11 cellular contexts compared by ENCODE assay signal in the genomic region with DNA sequence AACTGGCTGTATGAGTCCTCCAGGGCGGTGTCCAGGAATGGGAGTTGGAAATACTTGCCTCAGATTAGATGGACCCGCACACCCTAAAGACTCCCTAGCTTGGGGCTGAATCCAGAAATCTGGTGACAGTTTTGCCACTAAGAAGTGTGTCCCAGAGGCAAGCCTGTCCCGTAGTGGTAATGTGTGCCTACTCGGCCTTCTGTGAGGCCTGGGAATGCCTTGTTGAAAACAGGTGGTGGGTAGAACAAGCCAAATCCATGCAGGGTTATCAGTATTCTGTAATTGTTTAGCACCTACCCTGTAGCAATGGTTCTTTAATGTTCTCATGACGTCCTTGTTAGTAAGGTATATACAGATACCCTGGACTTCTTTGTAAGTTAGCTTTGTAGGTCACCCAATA. TPM values are rescaled to one million over a fixed set of nuclear protein-coding genes. Genes with fewer than 3 reads are reported as not detected.
DNase-seq lines count a peak whose midpoint lies in the region; ATAC-seq and TF ChIP-seq lines count a peak whose summit lies in the region.
"Had no signal": no experiment of that assay in that cellular context is flagged by ENCODE, and none has a peak within 500 bp of the region (broad histone marks: within the 10 kb centered on the region; RNA-seq: fewer than 3 reads in every experiment).

No MANE protein-coding gene starts in this region.

- H3K9me2 ChIP-seq in SU-DHL-6 (replicated peaks; ENCODE audit: insufficient read depth, low read length) (no peaks in the 10 kb centered on the region), hepatocyte (replicated peaks; ENCODE audit: insufficient read depth) (no peaks in the 10 kb centered on the region)

- H3K9me3 Mint-ChIP-seq in activated CD4-positive, alpha-beta T cell treated with anti-CD3 and anti-CD28 coated beads for 36 hours (ENCODE audit: low read depth) = no peaks in the 10 kb centered on the region
- no peaks in the 10 kb centered on the region for H3K9me3 Mint-ChIP-seq in stimulated activated effector memory CD8-positive, alpha-beta T cell treated with anti-CD3 and anti-CD28 coated beads, Interleukin-12 subunit alpha, Interleukin-12 subunit beta, amount 100 ng/mL, for 72 hours

- H3K79me2 ChIP-seq in SU-DHL-6 (ENCODE audit: insufficient read depth, low read length) = no peaks in the 10 kb centered on the region
- peaks cover 30% of the 10 kb centered on the region for H3K79me2 ChIP-seq in hepatocyte

- POLR2A ChIA-PET in activated CD4-positive, alpha-beta T cell treated with anti-CD3 and anti-CD28 coated beads for 36 hours (lab: Charles Lee) = interaction anchor here (0.6 to 1.0 kb wide), 3 partner anchors 10 to 926 kb away, joined by 3 to 7 read pairs (median 3); no protein-coding TSS in a partner anchor

- ATAC-seq in activated CD4-positive, alpha-beta T cell treated with anti-CD3 and anti-CD28 coated beads for 36 hours = no peak
- no peak for ATAC-seq in stimulated activated effector memory CD8-positive, alpha-beta T cell treated with anti-CD3 and anti-CD28 coated beads, Interleukin-12 subunit alpha, Interleukin-12 subunit beta, amount 100 ng/mL, for 72 hours
- ATAC-seq in HG03565 (IDR thresholded peaks at IDR 0.05; ENCODE audit: unreplicated experiment) (no peak), HG02759 (IDR thresholded peaks at IDR 0.05; ENCODE audit: unreplicated experiment) (no peak)

- H3K4me1 Mint-ChIP-seq in activated CD4-positive, alpha-beta T cell treated with anti-CD3 and anti-CD28 coated beads for 36 hours = peaks cover 49% of the 10 kb centered on the region
- peaks cover 15% of the 10 kb centered on the region for H3K4me1 Mint-ChIP-seq in stimulated activated effector memory CD8-positive, alpha-beta T cell treated with anti-CD3 and anti-CD28 coated beads, Interleukin-12 subunit alpha, Interleukin-12 subunit beta, amount 100 ng/mL, for 72 hours

- H2AFZ ChIP-seq in SU-DHL-6 (ENCODE audit: low read depth, low read length, severe bottlenecking) = no peak overlapping the region
- no peak overlapping the region for H2AFZ ChIP-seq in hepatocyte

- H3K4me3 ChIP-seq in SU-DHL-6 (ENCODE audit: insufficient read depth, low read length, poor library complexity, severe bottlenecking) (no peak overlapping the region), hepatocyte (no peak overlapping the region)

- H3K36me3 ChIP-seq in SU-DHL-6 (ENCODE audit: low read length) (no peaks in the 10 kb centered on the region), hepatocyte (replicated peaks; ENCODE audit: insufficient read depth, low read depth) (no peaks in the 10 kb centered on the region)

- peak overlapping the region; percentile 3 for H3K27ac Mint-ChIP-seq in activated CD4-positive, alpha-beta T cell treated with anti-CD3 and anti-CD28 coated beads for 36 hours
- no peak overlapping the region for H3K27ac Mint-ChIP-seq in stimulated activated effector memory CD8-positive, alpha-beta T cell treated with anti-CD3 and anti-CD28 coated beads, Interleukin-12 subunit alpha, Interleukin-12 subunit beta, amount 100 ng/mL, for 72 hours

- peak overlapping the region; percentile 84 for H3K4me3 Mint-ChIP-seq in activated CD4-positive, alpha-beta T cell treated with anti-CD3 and anti-CD28 coated beads for 36 hours
- H3K4me3 Mint-ChIP-seq in stimulated activated effector memory CD8-positive, alpha-beta T cell treated with anti-CD3 and anti-CD28 coated beads, Interleukin-12 subunit alpha, Interleukin-12 subunit beta, amount 100 ng/mL, for 72 hours = peak overlapping the region; percentile 76

- intact Hi-C loops in activated CD4-positive, alpha-beta T cell treated with anti-CD3 and anti-CD28 coated beads for 36 hours (cut with DNase I, micrococcal nuclease) = loop anchor here in 1 of 2 experiments (2.0 kb wide), 1 partner anchor 41 kb away; no protein-coding TSS in a partner anchor

- no peak for DNase-seq in activated CD4-positive, alpha-beta T cell treated with anti-CD3 and anti-CD28 coated beads for 36 hours
- DNase-seq in activated CD4-positive, alpha-beta T cell treated with anti-CD3 and anti-CD28 coated beads for 1 hour = no peak
- DNase-seq in hepatocyte (ENCODE audit: low spot score) (no peak), SIG-M5 (lab: John Stamatoyannopoulos, UW) (no peak)
- no peak for DNase-seq in stimulated activated effector memory CD8-positive, alpha-beta T cell treated with anti-CD3 and anti-CD28 coated beads, Interleukin-12 subunit alpha, Interleukin-12 subunit beta, amount 100 ng/mL, for 72 hours (ENCODE audit: low spot score in 2 of 2)
- DNase-seq: KBM-7; NCI-H2171; stimulated activated naive CD4-positive, alpha-beta T cell had no signal

- CTCF ChIA-PET in activated CD4-positive, alpha-beta T cell treated with anti-CD3 and anti-CD28 coated beads for 36 hours (lab: Charles Lee) = no interaction called here

- H3K4me2 ChIP-seq in SU-DHL-6 (ENCODE audit: low read depth, low read length, poor library complexity, severe bottlenecking) (peak overlapping the region; percentile 91), hepatocyte (peak overlapping the region; percentile 88)

- H3K9me3 ChIP-seq in SU-DHL-6 (ENCODE audit: insufficient read depth, low read length) (no peaks in the 10 kb centered on the region), hepatocyte (ENCODE audit: low read depth) (no peaks in the 10 kb centered on the region)

- H3F3A ChIP-seq in SU-DHL-6 (ENCODE audit: insufficient read depth) = no peaks in the 10 kb centered on the region

- no peaks in the 10 kb centered on the region for H3K27me3 ChIP-seq in SU-DHL-6 (ENCODE audit: low read length)
- no peaks in the 10 kb centered on the region for H3K27me3 ChIP-seq in hepatocyte

- H4K20me1 ChIP-seq in SU-DHL-6 (ENCODE audit: low read depth, low read length) (no peaks in the 10 kb centered on the region), hepatocyte (ENCODE audit: insufficient read depth, poor library complexity, severe bottlenecking) (no peaks in the 10 kb centered on the region)

- no peaks in the 10 kb centered on the region for H3K27me3 Mint-ChIP-seq in activated CD4-positive, alpha-beta T cell treated with anti-CD3 and anti-CD28 coated beads for 36 hours

- peaks cover 10% of the 10 kb centered on the region for H3K36me3 Mint-ChIP-seq in activated CD4-positive, alpha-beta T cell treated with anti-CD3 and anti-CD28 coated beads for 36 hours (ENCODE audit: low read depth)
- no peaks in the 10 kb centered on the region for H3K36me3 Mint-ChIP-seq in stimulated activated effector memory CD8-positive, alpha-beta T cell treated with anti-CD3 and anti-CD28 coated beads, Interleukin-12 subunit alpha, Interleukin-12 subunit beta, amount 100 ng/mL, for 72 hours

- H3K9ac ChIP-seq in SU-DHL-6 (ENCODE audit: low read length) = no peak overlapping the region

- TF ChIP-seq CTCF in SU-DHL-6 (IDR thresholded peaks at IDR 0.05; ENCODE audit: insufficient read depth, low read length, poor library complexity, severe bottlenecking) (no peak), hepatocyte (IDR thresholded peaks at IDR 0.05; ENCODE audit: poor library complexity) (no peak)

- 90% methylated on average over 5 of the region's 5 CpGs for WGBS in hepatocyte (ENCODE audit: low lambda C conversion rate, missing lambda C conversion rate)

- H3K27ac ChIP-seq in SU-DHL-6 (ENCODE audit: low read depth, low read length) (no peak overlapping the region), hepatocyte (peak overlapping the region; percentile 97)

- peaks cover 50% of the 10 kb centered on the region for H3K4me1 ChIP-seq in hepatocyte (ENCODE audit: insufficient read depth)

RNA-seq across cellular contexts. Expression of a gene that starts 1.6 kb away (rescaled TPM):
- 1 to 10 TPM; 8.7 to 9.3 TPM for total RNA-seq in activated CD4-positive, alpha-beta T cell treated with anti-CD3 and anti-CD28 coated beads for 36 hours
- total RNA-seq in hepatocyte = 14.6 and 20.7 TPM in 2 replicates
- 9.3 and 16.3 TPM in 2 replicates for polyA plus RNA-seq in hepatocyte

RNA-seq across cellular contexts. Expression of a gene that starts 45.3 kb away (rescaled TPM):
- 10 to 100 TPM in 1 of 2 experiments, 1 to 10 TPM in 1; 9.3 to 12.1 TPM for total RNA-seq in activated CD4-positive, alpha-beta T cell treated with anti-CD3 and anti-CD28 coated beads for 36 hours
- not detected in 2 replicates for total RNA-seq in hepatocyte
- 0.66 and 1.3 TPM in 2 replicates for polyA plus RNA-seq in hepatocyte

RNA-seq across cellular contexts. Expression of a gene that starts 53.2 kb away (rescaled TPM):
- not detected for total RNA-seq in activated CD4-positive, alpha-beta T cell treated with anti-CD3 and anti-CD28 coated beads for 36 hours
- 0.24 TPM in 1 of 2 replicates, not detected in the other for total RNA-seq in hepatocyte
- 0.06 TPM in 1 of 2 replicates, not detected in the other for polyA plus RNA-seq in hepatocyte

Comparison
In these comparisons a context has a peak if more than half of its experiments do, and no peak if none do; other contexts are left out.
1. RNA of a gene that starts 45.3 kb away (total RNA-seq): 9.3 to 12.1 TPM in activated CD4-positive, alpha-beta T cell treated with anti-CD3 and anti-CD28 coated beads for 36 hours; not detected in hepatocyte; every median in the first group is over 10 times any median in the second.